8 cellular contexts compared by ENCODE assay signal in the genomic region with DNA sequence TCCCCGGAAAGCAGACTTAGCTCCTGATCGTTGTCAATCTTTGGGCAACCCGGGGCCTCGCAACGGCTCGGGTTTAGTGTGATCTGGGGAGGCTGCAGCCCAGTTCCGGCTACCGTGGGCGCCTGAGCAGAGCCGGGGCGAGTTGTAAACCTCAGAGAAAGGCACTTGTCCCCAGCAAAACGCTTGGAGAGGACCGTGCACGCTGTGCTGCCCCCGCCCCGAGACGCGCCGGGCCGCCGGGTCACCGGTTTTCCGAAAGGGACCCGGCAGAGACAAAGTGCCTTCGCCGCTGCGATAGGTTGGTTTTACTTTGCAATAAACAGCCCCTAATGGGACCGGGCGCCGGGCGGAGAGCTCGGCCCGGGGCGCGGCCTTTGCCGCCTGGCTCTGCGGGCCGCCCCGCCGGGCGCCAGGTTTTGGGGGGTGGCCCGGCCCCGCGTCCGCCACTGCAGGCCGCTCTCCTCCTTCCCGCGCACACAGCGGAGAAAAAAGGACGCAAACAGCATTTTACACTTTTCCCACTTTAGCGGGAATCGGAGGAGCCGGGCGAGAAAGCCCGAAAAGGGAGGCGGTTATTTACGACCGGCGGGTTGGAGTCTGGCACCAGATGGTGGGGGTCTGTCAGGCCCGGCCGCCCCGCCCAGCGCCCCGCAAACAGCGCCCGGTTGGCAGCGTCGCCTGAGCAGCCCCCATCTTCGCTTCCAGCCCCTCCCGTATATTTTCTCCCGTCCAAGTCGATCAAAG.
DNase-seq lines count a peak whose midpoint lies in the region; ATAC-seq and TF ChIP-seq lines count a peak whose summit lies in the region.

No MANE protein-coding gene starts in this region.

- peak; percentile 46 for ATAC-seq in GM18858 (IDR thresholded peaks at IDR 0.05; ENCODE audit: unreplicated experiment)
- ATAC-seq in HG02763 (IDR thresholded peaks at IDR 0.05; ENCODE audit: unreplicated experiment): peak; percentile 58
- ATAC-seq in natural killer cell treated with Interleukin-12 subunit alpha and Interleukin-12 subunit beta and Interleukin-15 and Interleukin-18, amount 100 ng/mL, for 72 hours: peak; percentile 82 to 87

- H3K27me3 Mint-ChIP-seq in T-helper 1 cell treated with Interleukin-12 subunit alpha and Interleukin-12 subunit beta and Interleukin-4 antibody, amounts not matched to agents 30 μg/mL and 1 μg/mL, for 36 hours (ENCODE audit: low read depth): peaks cover 61% of the 10 kb centered on the region
- H3K27me3 Mint-ChIP-seq in dendritic cell treated with granulocyte-macrophage colony-stimulating factor and Interleukin-4, amounts not matched to agents 40 ng/mL and 50 ng/mL, for 4 days: peaks cover 80% of the 10 kb centered on the region
- peaks cover 52 to 53% of the 10 kb centered on the region in 2 donors for H3K27me3 Mint-ChIP-seq in natural killer cell treated with Interleukin-12 subunit alpha and Interleukin-12 subunit beta and Interleukin-15 and Interleukin-18, amount 100 ng/mL, for 72 hours

- peaks cover 23% of the 10 kb centered on the region for H3K4me1 Mint-ChIP-seq in T-helper 1 cell treated with Interleukin-12 subunit alpha and Interleukin-12 subunit beta and Interleukin-4 antibody, amounts not matched to agents 30 μg/mL and 1 μg/mL, for 36 hours (ENCODE audit: low read depth)
- peaks cover 15% of the 10 kb centered on the region for H3K4me1 Mint-ChIP-seq in dendritic cell treated with granulocyte-macrophage colony-stimulating factor and Interleukin-4, amounts not matched to agents 40 ng/mL and 50 ng/mL, for 4 days (ENCODE audit: low read depth)
- peaks cover 23 to 41% of the 10 kb centered on the region in 2 donors for H3K4me1 Mint-ChIP-seq in natural killer cell treated with Interleukin-12 subunit alpha and Interleukin-12 subunit beta and Interleukin-15 and Interleukin-18, amount 100 ng/mL, for 72 hours (ENCODE audit: low read depth in 2 of 2)

- no peaks in the 10 kb centered on the region for H3K9me3 Mint-ChIP-seq in T-helper 1 cell treated with Interleukin-12 subunit alpha and Interleukin-12 subunit beta and Interleukin-4 antibody, amounts not matched to agents 30 μg/mL and 1 μg/mL, for 36 hours
- no peaks in the 10 kb centered on the region for H3K9me3 Mint-ChIP-seq in dendritic cell treated with granulocyte-macrophage colony-stimulating factor and Interleukin-4, amounts not matched to agents 40 ng/mL and 50 ng/mL, for 4 days
- H3K9me3 Mint-ChIP-seq in natural killer cell treated with Interleukin-12 subunit alpha and Interleukin-12 subunit beta and Interleukin-15 and Interleukin-18, amount 100 ng/mL, for 72 hours: no peaks in the 10 kb centered on the region

- peak overlapping the region; percentile 89 for H3K4me3 Mint-ChIP-seq in T-helper 1 cell treated with Interleukin-12 subunit alpha and Interleukin-12 subunit beta and Interleukin-4 antibody, amounts not matched to agents 30 μg/mL and 1 μg/mL, for 36 hours
- H3K4me3 Mint-ChIP-seq in dendritic cell treated with granulocyte-macrophage colony-stimulating factor and Interleukin-4, amounts not matched to agents 40 ng/mL and 50 ng/mL, for 4 days: peak overlapping the region; percentile 85
- peak overlapping the region; percentile 91 for H3K4me3 Mint-ChIP-seq in natural killer cell treated with Interleukin-12 subunit alpha and Interleukin-12 subunit beta and Interleukin-15 and Interleukin-18, amount 100 ng/mL, for 72 hours

- H3K4me3 ChIP-seq in vagina: peak overlapping the region; percentile 31 to 43

- H3K27me3 ChIP-seq in vagina: peaks cover 8% of the 10 kb centered on the region

- peak overlapping the region; percentile 81 for H3K27ac Mint-ChIP-seq in T-helper 1 cell treated with Interleukin-12 subunit alpha and Interleukin-12 subunit beta and Interleukin-4 antibody, amounts not matched to agents 30 μg/mL and 1 μg/mL, for 36 hours
- H3K27ac Mint-ChIP-seq in dendritic cell treated with granulocyte-macrophage colony-stimulating factor and Interleukin-4, amounts not matched to agents 40 ng/mL and 50 ng/mL, for 4 days: no peak overlapping the region
- H3K27ac Mint-ChIP-seq in natural killer cell treated with Interleukin-12 subunit alpha and Interleukin-12 subunit beta and Interleukin-15 and Interleukin-18, amount 100 ng/mL, for 72 hours: peak overlapping the region; percentile 85 to 91

- TF ChIP-seq CTCF in vagina (IDR thresholded peaks at IDR 0.05): no peak

- no peaks in the 10 kb centered on the region for H3K36me3 Mint-ChIP-seq in T-helper 1 cell treated with Interleukin-12 subunit alpha and Interleukin-12 subunit beta and Interleukin-4 antibody, amounts not matched to agents 30 μg/mL and 1 μg/mL, for 36 hours (ENCODE audit: low read depth)
- no peaks in the 10 kb centered on the region for H3K36me3 Mint-ChIP-seq in dendritic cell treated with granulocyte-macrophage colony-stimulating factor and Interleukin-4, amounts not matched to agents 40 ng/mL and 50 ng/mL, for 4 days (ENCODE audit: low read depth)
- H3K36me3 Mint-ChIP-seq in natural killer cell treated with Interleukin-12 subunit alpha and Interleukin-12 subunit beta and Interleukin-15 and Interleukin-18, amount 100 ng/mL, for 72 hours: no peaks in the 10 kb centered on the region

- no peaks in the 10 kb centered on the region for H3K9me3 ChIP-seq in vagina

- peaks cover 15% of the 10 kb centered on the region for H3K4me1 ChIP-seq in vagina

- no peak overlapping the region for H3K27ac ChIP-seq in vagina

- H3K36me3 ChIP-seq in vagina: no peaks in the 10 kb centered on the region

- peak; percentile 64 for DNase-seq in natural killer cell treated with Interleukin-12 subunit alpha and Interleukin-12 subunit beta and Interleukin-15 and Interleukin-18, amount 100 ng/mL, for 72 hours (ENCODE audit: low spot score)
- DNase-seq in vagina (ENCODE audit: extremely low spot score in 2 of 2) (no peak), nucleus accumbens (lab: John Stamatoyannopoulos, UW) (no peak), superior temporal gyrus (ENCODE audit: extremely low spot score) (no peak)

- intact Hi-C loops in dendritic cell treated with granulocyte-macrophage colony-stimulating factor and Interleukin-4, amounts not matched to agents 40 ng/mL and 50 ng/mL, for 4 days (cut with micrococcal nuclease): no loop called here
- intact Hi-C loops in vagina (cut with DNase I): loop anchor here (5.0 kb wide), 1 partner anchor 628 kb away; no protein-coding TSS in a partner anchor

- TF ChIP-seq POLR2A in vagina (IDR thresholded peaks at IDR 0.05): no peak
